ENCODE assay signal across 15 cellular contexts in the genomic region with DNA sequence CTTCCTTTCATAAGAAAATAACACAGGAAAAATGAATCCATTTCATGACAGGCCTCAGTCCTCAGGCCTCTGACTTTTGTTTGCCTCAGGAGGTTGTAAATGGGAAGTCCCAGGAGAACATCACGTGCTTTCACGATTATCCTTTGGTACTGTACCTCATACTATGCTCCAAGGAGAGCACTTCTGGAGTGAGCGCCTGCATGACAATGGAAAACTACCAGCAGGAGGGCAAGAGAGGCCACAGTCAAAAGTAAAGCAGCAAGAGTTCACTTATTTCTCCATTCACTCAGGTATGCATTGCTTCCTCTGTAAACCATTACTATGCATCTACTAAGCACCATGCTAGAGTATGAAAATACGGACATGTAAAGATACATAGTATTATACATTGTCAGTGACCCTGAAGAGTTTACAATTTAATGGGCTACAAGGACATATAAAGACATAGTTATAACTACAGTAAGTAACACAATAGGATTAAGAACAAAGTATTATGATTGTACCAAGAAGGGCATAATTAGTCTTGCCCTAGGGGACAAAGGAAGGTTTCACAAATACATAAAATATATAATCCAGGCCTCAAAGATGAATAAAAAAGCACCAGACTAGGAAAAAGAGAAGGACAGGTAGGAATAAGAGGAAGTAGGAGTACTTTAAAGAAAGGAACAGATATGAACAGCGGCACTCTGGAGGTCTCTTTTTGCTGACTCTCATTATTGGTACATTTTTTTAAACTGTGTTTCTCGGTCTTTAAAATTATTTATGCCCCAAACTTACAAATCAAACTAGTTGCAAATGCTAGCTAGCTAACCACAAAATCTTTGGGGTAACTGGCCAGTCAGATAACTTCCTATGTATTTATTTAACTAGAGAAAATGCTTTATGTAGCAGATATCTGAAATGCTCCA.
"Had no signal": no experiment of that assay in that cellular context is flagged by ENCODE, and none has a peak within 500 bp of the region (broad histone marks: within the 10 kb centered on the region; RNA-seq: fewer than 3 reads in every experiment).

No MANE protein-coding gene starts in this region.

- H3K9me3 ChIP-seq: adrenal gland, colonic mucosa, heart right ventricle had no signal

- H3K27ac ChIP-seq: adrenal gland, colonic mucosa, heart right ventricle, parathyroid adenoma had no signal

- DNase-seq: activated B cell treated with CpG ODN at 0.5 μM for 24 hours; activated CD4-positive, alpha-beta T cell treated with anti-CD3 and anti-CD28 coated beads, Interleukin-2, amount 10 ng/mL, durations not matched to agents 7 days and 5 days; activated naive CD4-positive, alpha-beta T cell treated with anti-CD3 and anti-CD28 coated beads, Interleukin-2, amount 10 ng/mL, durations not matched to agents 7 days and 5 days; activated T-cell treated with anti-CD3 and anti-CD28 coated beads for 4 hours; adrenal gland; caudate nucleus; colonic mucosa; effector CD4-positive, alpha-beta T cell; heart right ventricle; left colon; naive B cell; retina had no signal

- H3K27me3 ChIP-seq: adrenal gland, colonic mucosa, heart right ventricle had no signal

- H3K4me1 ChIP-seq: adrenal gland, colonic mucosa, heart right ventricle, parathyroid adenoma had no signal

- H3K36me3 ChIP-seq: adrenal gland, colonic mucosa, heart right ventricle had no signal

- ATAC-seq: activated T-helper 17 cell treated with anti-CD3 and anti-CD28 coated beads, Interleukin-2, amount 50 U/mL, for 72 hours; heart right ventricle; left colon had no signal

- H3K4me3 ChIP-seq: adrenal gland, colonic mucosa, heart right ventricle, lung had no signal
